ENCODE assay signal across 8 cellular contexts in the genomic region with DNA sequence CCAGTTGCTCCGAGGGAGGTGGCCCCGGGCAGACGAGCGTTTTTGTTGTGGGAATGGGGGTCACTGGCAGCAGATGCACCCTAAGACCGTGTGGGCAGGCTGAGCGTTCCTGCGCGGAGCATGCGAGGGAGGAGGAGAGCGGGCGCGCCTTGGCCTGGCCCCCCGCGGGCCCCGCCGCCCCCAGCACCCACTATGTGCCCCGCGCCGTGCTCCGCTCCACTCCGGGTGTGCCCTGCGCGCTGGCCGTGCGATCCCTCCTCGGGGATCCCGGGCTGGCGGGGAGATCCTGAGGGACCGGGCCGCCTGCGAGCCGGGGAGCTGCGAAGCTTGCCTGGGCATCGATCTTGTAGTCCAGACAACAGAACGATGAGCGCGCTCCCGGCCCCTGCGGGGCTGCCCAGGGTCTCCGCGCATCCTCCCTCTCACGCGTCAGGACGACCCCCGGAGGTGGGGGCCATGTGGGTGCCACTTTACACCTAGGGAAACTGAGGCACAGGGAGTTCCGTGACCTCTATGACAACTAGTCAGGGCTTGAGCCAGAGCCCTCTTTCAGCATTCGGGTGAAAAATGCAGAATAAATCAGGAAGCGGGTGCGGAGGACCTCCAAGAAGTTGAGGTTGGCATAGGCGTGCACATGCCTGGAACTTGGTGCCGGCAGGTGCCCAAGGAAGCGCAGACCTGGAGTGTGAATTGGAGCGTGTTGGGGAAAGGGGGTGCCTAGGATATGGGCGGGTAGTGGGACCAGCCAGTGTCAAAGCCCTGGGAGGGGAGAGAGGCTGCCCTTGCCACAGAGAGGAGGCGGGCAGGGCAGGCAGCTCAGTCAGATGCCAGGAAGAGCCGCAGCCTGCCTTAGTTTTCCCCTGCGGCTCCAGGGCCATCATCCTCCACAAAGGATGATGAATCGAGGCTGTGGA. TPM values are rescaled to one million over a fixed set of nuclear protein-coding genes. Genes with fewer than 3 reads are reported as not detected.
DNase-seq lines count a peak whose midpoint lies in the region; ATAC-seq and TF ChIP-seq lines count a peak whose summit lies in the region.

No MANE protein-coding gene starts in this region.

- no peaks in the 10 kb centered on the region for H3K9me2 ChIP-seq in SK-N-SH
- no peaks in the 10 kb centered on the region for H3K9me2 ChIP-seq in neural cell (ENCODE audit: insufficient read depth, low read length)

- peak overlapping the region; percentile 86 for H3K27ac Mint-ChIP-seq in activated naive CD4-positive, alpha-beta T cell treated with anti-CD3 and anti-CD28 coated beads, Interleukin-2, amount 50 U/mL, for 24 hours

- H3K4me3 ChIP-seq in SK-N-SH (ENCODE audit: low read depth in 2 of 2, low read length in 1 of 2), result peak overlapping the region; percentile 77 to 96
- peak overlapping the region; percentile 84 for H3K4me3 ChIP-seq in epithelial cell of proximal tubule (ENCODE audit: low read depth, low read length)
- peak overlapping the region; percentile 89 for H3K4me3 ChIP-seq in neural cell (ENCODE audit: low read length)

- no peak for DNase-seq in activated naive CD4-positive, alpha-beta T cell treated with anti-CD3 and anti-CD28 coated beads, Interleukin-2, amount 50 U/mL, for 16 hours
- DNase-seq in SK-N-SH, result peak; percentile 44
- no peak for DNase-seq in epithelial cell of proximal tubule (ENCODE audit: low read depth)
- DNase-seq in NCI-H1417 (lab: John Stamatoyannopoulos, UW), result no peak

- CTCF ChIA-PET in SK-N-SH (lab: Yijun Ruan, JAX), result interaction anchor here (0.6 to 1.7 kb wide), 3 partner anchors 8 to 43 kb away, joined by 3 to 7 read pairs (median 3); no protein-coding TSS in a partner anchor

- peak overlapping the region; percentile 88 to 97 for H3K27ac ChIP-seq in SK-N-SH (ENCODE audit: low read depth in 2 of 2, low read length in 1 of 2)
- H3K27ac ChIP-seq in neural cell (ENCODE audit: low read length), result peak overlapping the region; percentile 98

- POLR2A ChIA-PET in SK-N-SH (lab: Yijun Ruan, JAX), result interaction anchor here (1.0 to 1.1 kb wide), 2 partner anchors 20 to 58 kb away, joined by 3 read pairs; a partner anchor contains a TSS

- H3K36me3 Mint-ChIP-seq in activated naive CD4-positive, alpha-beta T cell treated with anti-CD3 and anti-CD28 coated beads, Interleukin-2, amount 50 U/mL, for 24 hours, result no peaks in the 10 kb centered on the region

- no peak for ATAC-seq in HG03521 (IDR thresholded peaks at IDR 0.05; ENCODE audit: unreplicated experiment)
- ATAC-seq in HG03460 (IDR thresholded peaks at IDR 0.05; ENCODE audit: unreplicated experiment), result no peak

- H3K9me3 Mint-ChIP-seq in activated naive CD4-positive, alpha-beta T cell treated with anti-CD3 and anti-CD28 coated beads, Interleukin-2, amount 50 U/mL, for 24 hours, result no peaks in the 10 kb centered on the region

- H3K4me1 ChIP-seq in SK-N-SH (ENCODE audit: control insufficient read depth in 1 of 2, insufficient read depth in 2 of 2, low read depth in 1 of 2, low read length in 1 of 2), result peaks cover 11 to 25% of the 10 kb centered on the region in 2 experiments; a peak in 3 of 4 replicates

- no peaks in the 10 kb centered on the region for H3K27me3 Mint-ChIP-seq in activated naive CD4-positive, alpha-beta T cell treated with anti-CD3 and anti-CD28 coated beads, Interleukin-2, amount 50 U/mL, for 24 hours

- H3K4me1 Mint-ChIP-seq in activated naive CD4-positive, alpha-beta T cell treated with anti-CD3 and anti-CD28 coated beads, Interleukin-2, amount 50 U/mL, for 24 hours, result peaks cover 44% of the 10 kb centered on the region

- peak overlapping the region; percentile 82 for H3K4me3 Mint-ChIP-seq in activated naive CD4-positive, alpha-beta T cell treated with anti-CD3 and anti-CD28 coated beads, Interleukin-2, amount 50 U/mL, for 24 hours

- TF ChIP-seq RAD21 in SK-N-SH (IDR thresholded peaks at IDR 0.05; ENCODE audit: low read length) (no peak), neural cell (conservative IDR thresholded peaks at IDR 0.05) (no peak)

- TF ChIP-seq CTCF in SK-N-SH (IDR thresholded peaks at IDR 0.05), result no peak
- no peak for TF ChIP-seq CTCF in epithelial cell of proximal tubule (conservative IDR thresholded peaks at IDR 0.05; ENCODE audit: low read depth, low read length)
- TF ChIP-seq CTCF in neural cell (IDR thresholded peaks at IDR 0.05; ENCODE audit: poor library complexity, severe bottlenecking), result no peak

- H3K27me3 ChIP-seq in SK-N-SH (ENCODE audit: insufficient read depth), result no peaks in the 10 kb centered on the region; the same call in 1 of the 2 replicates
- H3K27me3 ChIP-seq in neural cell (ENCODE audit: insufficient read depth, low read depth, low read length), result no peaks in the 10 kb centered on the region

- TF ChIP-seq EP300 in SK-N-SH (IDR thresholded peaks at IDR 0.05; ENCODE audit: borderline replicate concordance in 1 of 2, low read depth in 1 of 2, low read length in 1 of 2) (no peak), neural cell (conservative IDR thresholded peaks at IDR 0.05; ENCODE audit: poor library complexity, severe bottlenecking) (no peak)

- no peaks in the 10 kb centered on the region for H3K36me3 ChIP-seq in SK-N-SH (replicated peaks in 1 of 2; ENCODE audit: control insufficient read depth in 1 of 2, insufficient read depth in 2 of 2, low read length in 1 of 2)
- H3K36me3 ChIP-seq in neural cell (ENCODE audit: insufficient read depth, low read length), result no peaks in the 10 kb centered on the region

- H3K9me3 ChIP-seq in SK-N-SH, result no peaks in the 10 kb centered on the region
- no peaks in the 10 kb centered on the region for H3K9me3 ChIP-seq in neural cell (ENCODE audit: low read length)

- H4K20me1 ChIP-seq in SK-N-SH (ENCODE audit: insufficient read depth) (peaks cover 31% of the 10 kb centered on the region), neural cell (ENCODE audit: insufficient read depth) (peaks cover 17% of the 10 kb centered on the region)

- H3F3A ChIP-seq in SK-N-SH (replicated peaks; ENCODE audit: insufficient read depth) (peaks cover 3% of the 10 kb centered on the region), neural cell (ENCODE audit: insufficient read depth, low read length, poor library complexity, severe bottlenecking) (peaks cover 12% of the 10 kb centered on the region)

- H3K79me2 ChIP-seq in SK-N-SH (ENCODE audit: insufficient read depth) (peaks cover 32% of the 10 kb centered on the region), neural cell (replicated peaks; ENCODE audit: insufficient read depth, low read length) (peaks cover 32% of the 10 kb centered on the region)

- H3K4me2 ChIP-seq in SK-N-SH (peak overlapping the region; percentile 90), neural cell (ENCODE audit: low read length) (peak overlapping the region; percentile 57)

- H3K9ac ChIP-seq in SK-N-SH (peak overlapping the region; percentile 93), neural cell (ENCODE audit: low read length) (peak overlapping the region; percentile 99)

- H2AFZ ChIP-seq in SK-N-SH (ENCODE audit: low read depth) (peak overlapping the region; percentile 85), neural cell (ENCODE audit: low read depth, low read length) (peak overlapping the region; percentile 95)

- WGBS in SK-N-SH (ENCODE audit: low lambda C conversion rate), result 14% methylated on average over 17 of the region's 58 CpGs

TF ChIP-seq in SK-N-SH, 30 proteins besides CTCF, POLR2A, EP300 and RAD21 (continues in another document):
- TF ChIP-seq MXI1 (IDR thresholded peaks at IDR 0.05; ENCODE audit: low read depth, low read length), result no peak
- TF ChIP-seq, protein P1, sequence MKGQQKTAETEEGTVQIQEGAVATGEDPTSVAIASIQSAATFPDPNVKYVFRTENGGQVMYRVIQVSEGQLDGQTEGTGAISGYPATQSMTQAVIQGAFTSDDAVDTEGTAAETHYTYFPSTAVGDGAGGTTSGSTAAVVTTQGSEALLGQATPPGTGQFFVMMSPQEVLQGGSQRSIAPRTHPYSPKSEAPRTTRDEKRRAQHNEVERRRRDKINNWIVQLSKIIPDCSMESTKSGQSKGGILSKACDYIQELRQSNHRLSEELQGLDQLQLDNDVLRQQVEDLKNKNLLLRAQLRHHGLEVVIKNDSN (IDR thresholded peaks at IDR 0.05; ENCODE audit: borderline replicate concordance, low read depth), result no peak
- no peak for TF ChIP-seq SMC3 (IDR thresholded peaks at IDR 0.05; ENCODE audit: low read depth, low read length)

TF ChIP-seq in neural cell, 6 proteins besides CTCF, POLR2A, EP300 and RAD21 (continues in another document):
- no peak for TF ChIP-seq TAF1 (IDR thresholded peaks at IDR 0.05; ENCODE audit: low read depth)
- TF ChIP-seq SMC3 (conservative IDR thresholded peaks at IDR 0.05; ENCODE audit: poor library complexity), result no peak
- peak; percentile 11 for TF ChIP-seq MXI1 (conservative IDR thresholded peaks at IDR 0.05; ENCODE audit: poor library complexity, severe bottlenecking)

RNA-seq across cellular contexts. Expression of a gene that starts 1.3 kb away (rescaled TPM):
- polyA plus RNA-seq in SK-N-SH (2012; rRNA removed) (8.4 and 10.4 TPM in 2 replicates), neural cell (96.8 and 107 TPM in 2 replicates)
- polyA plus RNA-seq in SK-N-SH (2012; cell fraction: cytosol; rRNA removed), result 10.5 and 11.5 TPM in 2 replicates
- 18.0 and 20.8 TPM in 2 replicates for polyA plus RNA-seq in SK-N-SH (2012; cell fraction: nucleus; rRNA removed)
- 16.1 and 17.5 TPM in 2 replicates for total RNA-seq in epithelial cell of proximal tubule
- polyA minus RNA-seq in neural cell, result 208 and 228 TPM in 2 replicates

RNA-seq across cellular contexts. Expression of a gene that starts 57.3 kb away (rescaled TPM):
- 50.9 and 52.1 TPM in 2 replicates for polyA plus RNA-seq in SK-N-SH (2012; rRNA removed)
- polyA plus RNA-seq in SK-N-SH (2012; cell fraction: cytosol; rRNA removed), result 29.9 and 37.6 TPM in 2 replicates
- 37.7 and 41.7 TPM in 2 replicates for polyA plus RNA-seq in SK-N-SH (2012; cell fraction: nucleus; rRNA removed)
- total RNA-seq in epithelial cell of proximal tubule, result 46.4 and 77.3 TPM in 2 replicates
- 9.6 and 11.8 TPM in 2 replicates for polyA plus RNA-seq in neural cell
- polyA minus RNA-seq in neural cell, result 16.3 and 20.5 TPM in 2 replicates
